In genomic region chr10:62079885-62080559, GRCh38 we compare ENCODE assay signal across 1 cellular context.
TF ChIP-seq lines count a peak whose summit lies in the region.

No MANE protein-coding gene starts in this region.

TF ChIP-seq in GM23338, 12 proteins besides CTCF, POLR2A, EP300 and RAD21 (continued from another document):
- TF ChIP-seq, protein P1, sequence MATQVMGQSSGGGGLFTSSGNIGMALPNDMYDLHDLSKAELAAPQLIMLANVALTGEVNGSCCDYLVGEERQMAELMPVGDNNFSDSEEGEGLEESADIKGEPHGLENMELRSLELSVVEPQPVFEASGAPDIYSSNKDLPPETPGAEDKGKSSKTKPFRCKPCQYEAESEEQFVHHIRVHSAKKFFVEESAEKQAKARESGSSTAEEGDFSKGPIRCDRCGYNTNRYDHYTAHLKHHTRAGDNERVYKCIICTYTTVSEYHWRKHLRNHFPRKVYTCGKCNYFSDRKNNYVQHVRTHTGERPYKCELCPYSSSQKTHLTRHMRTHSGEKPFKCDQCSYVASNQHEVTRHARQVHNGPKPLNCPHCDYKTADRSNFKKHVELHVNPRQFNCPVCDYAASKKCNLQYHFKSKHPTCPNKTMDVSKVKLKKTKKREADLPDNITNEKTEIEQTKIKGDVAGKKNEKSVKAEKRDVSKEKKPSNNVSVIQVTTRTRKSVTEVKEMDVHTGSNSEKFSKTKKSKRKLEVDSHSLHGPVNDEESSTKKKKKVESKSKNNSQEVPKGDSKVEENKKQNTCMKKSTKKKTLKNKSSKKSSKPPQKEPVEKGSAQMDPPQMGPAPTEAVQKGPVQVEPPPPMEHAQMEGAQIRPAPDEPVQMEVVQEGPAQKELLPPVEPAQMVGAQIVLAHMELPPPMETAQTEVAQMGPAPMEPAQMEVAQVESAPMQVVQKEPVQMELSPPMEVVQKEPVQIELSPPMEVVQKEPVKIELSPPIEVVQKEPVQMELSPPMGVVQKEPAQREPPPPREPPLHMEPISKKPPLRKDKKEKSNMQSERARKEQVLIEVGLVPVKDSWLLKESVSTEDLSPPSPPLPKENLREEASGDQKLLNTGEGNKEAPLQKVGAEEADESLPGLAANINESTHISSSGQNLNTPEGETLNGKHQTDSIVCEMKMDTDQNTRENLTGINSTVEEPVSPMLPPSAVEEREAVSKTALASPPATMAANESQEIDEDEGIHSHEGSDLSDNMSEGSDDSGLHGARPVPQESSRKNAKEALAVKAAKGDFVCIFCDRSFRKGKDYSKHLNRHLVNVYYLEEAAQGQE (IDR thresholded peaks at IDR 0.05; ENCODE audit: unreplicated experiment) = no peak
- TF ChIP-seq EZH2phosphoT487 (IDR thresholded peaks at IDR 0.05; ENCODE audit: unreplicated experiment) = no peak
